19 cellular contexts compared by ENCODE assay signal in genomic region chr18:23239885-23240608, GRCh38.
"Had no signal": no experiment of that assay in that cellular context is flagged by ENCODE, and none has a peak within 500 bp of the region (broad histone marks: within the 10 kb centered on the region; RNA-seq: fewer than 3 reads in every experiment).

No MANE protein-coding gene starts in this region.

- DNase-seq: activated CD4-positive, alpha-beta T cell treated with anti-CD3 and anti-CD28 coated beads, Interleukin-2, amount 50 U/mL, for 4 hours; activated CD8-positive, alpha-beta memory T cell treated with anti-CD3 and anti-CD28 coated beads, Interleukin-2, amount 10 ng/mL, durations not matched to agents 7 days and 5 days; activated gamma-delta T cell treated with Interleukin-2 at 50 U/mL for 16 hours; activated naive CD8-positive, alpha-beta T cell treated with anti-CD3 and anti-CD28 coated beads for 36 hours; activated T-cell treated with anti-CD3 and anti-CD28 coated beads, Interleukin-2, amount 50 U/mL, for 4 hours; foreskin keratinocyte; head of caudate nucleus; sigmoid colon; stimulated activated CD4-positive, alpha-beta T cell treated with anti-CD3 and anti-CD28 coated beads, Interleukin-2, amount 100 ng/mL, for 24 hours; stimulated activated naive CD4-positive, alpha-beta T cell treated with Interleukin-2 at 50 U/mL for 16 hours; T-helper 2 cell; upper lobe of right lung had no signal

- H3K27me3 Mint-ChIP-seq: activated CD8-positive, alpha-beta memory T cell treated with anti-CD3 and anti-CD28 coated beads, Interleukin-2, amount 10 ng/mL, durations not matched to agents 7 days and 5 days; activated naive CD8-positive, alpha-beta T cell treated with anti-CD3 and anti-CD28 coated beads for 36 hours had no signal

- FAIRE-seq: bronchial epithelial cell, colon, endothelial cell of umbilical vein, TTC549 had no signal

- H3K36me3 ChIP-seq: sigmoid colon, suprapubic skin had no signal

- H3K27me3 ChIP-seq: sigmoid colon, suprapubic skin, upper lobe of right lung had no signal

- H3K9me3 Mint-ChIP-seq: activated naive CD8-positive, alpha-beta T cell treated with anti-CD3 and anti-CD28 coated beads for 36 hours; activated T-cell treated with anti-CD3 and anti-CD28 coated beads, Interleukin-2, amount 50 U/mL, for 4 hours; nephron had no signal

- H3K27ac ChIP-seq: foreskin keratinocyte, sigmoid colon, suprapubic skin, upper lobe of right lung had no signal

- H3K9me3 ChIP-seq: sigmoid colon, suprapubic skin, upper lobe of right lung had no signal

- H3K4me3 Mint-ChIP-seq: activated CD8-positive, alpha-beta memory T cell treated with anti-CD3 and anti-CD28 coated beads, Interleukin-2, amount 10 ng/mL, durations not matched to agents 7 days and 5 days; activated naive CD8-positive, alpha-beta T cell treated with anti-CD3 and anti-CD28 coated beads for 36 hours; activated T-cell treated with anti-CD3 and anti-CD28 coated beads, Interleukin-2, amount 50 U/mL, for 4 hours; nephron had no signal

- ATAC-seq: activated CD8-positive, alpha-beta memory T cell treated with anti-CD3 and anti-CD28 coated beads, Interleukin-2, amount 10 ng/mL, durations not matched to agents 7 days and 5 days; activated T-cell treated with anti-CD3 and anti-CD28 coated beads, Interleukin-2, amount 50 U/mL, for 4 hours; foreskin keratinocyte; left lobe of liver; upper lobe of right lung had no signal

- H3K27ac Mint-ChIP-seq: activated CD8-positive, alpha-beta memory T cell treated with anti-CD3 and anti-CD28 coated beads, Interleukin-2, amount 10 ng/mL, durations not matched to agents 7 days and 5 days; activated naive CD8-positive, alpha-beta T cell treated with anti-CD3 and anti-CD28 coated beads for 36 hours had no signal

- H3K4me3 ChIP-seq: sigmoid colon, suprapubic skin, upper lobe of right lung had no signal
